Comparison of ENCODE assay signal across 22 cellular contexts in genomic region chr22:25141994-25142620, GRCh38. TPM values are rescaled to one million over a fixed set of nuclear protein-coding genes. Genes with fewer than 3 reads are reported as not detected.
DNase-seq lines count a peak whose midpoint lies in the region; ATAC-seq, FAIRE-seq and TF ChIP-seq lines count a peak whose summit lies in the region.
"Had no signal": no experiment of that assay in that cellular context is flagged by ENCODE, and none has a peak within 500 bp of the region (broad histone marks: within the 10 kb centered on the region; RNA-seq: fewer than 3 reads in every experiment).

No MANE protein-coding gene starts in this region.

- WGBS in HepG2 (ENCODE audit: low lambda C conversion rate): 95% methylated on average over 4 of the region's 9 CpGs
- 100% methylated on average over 1 of the region's 9 CpGs for WGBS in right lobe of liver (ENCODE audit: insufficient coverage, low coverage, low lambda C conversion rate, missing lambda C conversion rate)

- peaks cover 6% of the 10 kb centered on the region; the same call in 1 of the 2 replicates for H4K20me1 ChIP-seq in HepG2 (ENCODE audit: insufficient read depth, low read length)

- H3K4me3 Mint-ChIP-seq in WTC11: no peak overlapping the region
- no peak overlapping the region for H3K4me3 Mint-ChIP-seq in naive thymus-derived CD4-positive, alpha-beta T cell
- H3K4me3 Mint-ChIP-seq: activated CD4-positive, alpha-beta memory T cell treated with anti-CD3 and anti-CD28 coated beads, Interleukin-2, amount 10 ng/mL, durations not matched to agents 7 days and 5 days; IgD-negative memory B cell; natural killer cell treated with Interleukin-12 subunit alpha and Interleukin-12 subunit beta and Interleukin-15 and Interleukin-18, amount 100 ng/mL, for 72 hours had no signal

- intact Hi-C loops in HepG2 (cut with micrococcal nuclease; ENCODE audit: unreplicated experiment) (no loop called here), right lobe of liver (cut with DNase I) (no loop called here), mucosa of descending colon (cut with DNase I, micrococcal nuclease) (no loop called here)
- intact Hi-C loops in naive thymus-derived CD4-positive, alpha-beta T cell (cut with micrococcal nuclease): no loop called here

- TF ChIP-seq CTCF in HepG2 (CRISPR knock-in tag; IDR thresholded peaks at IDR 0.05): no peak
- no peak for TF ChIP-seq CTCF in right lobe of liver (IDR thresholded peaks at IDR 0.05)
- TF ChIP-seq CTCF in WTC11 (IDR thresholded peaks at IDR 0.05): no peak
- no peak for TF ChIP-seq CTCF in mucosa of descending colon (IDR thresholded peaks at IDR 0.05)

- TF ChIP-seq RAD21 in HepG2 (CRISPR knock-in tag; IDR thresholded peaks at IDR 0.05): no peak

- H2AFZ ChIP-seq in HepG2 (ENCODE audit: low read length): no peak overlapping the region

- peaks cover 9% of the 10 kb centered on the region for H3K36me3 Mint-ChIP-seq in WTC11
- H3K36me3 Mint-ChIP-seq in naive thymus-derived CD4-positive, alpha-beta T cell: peaks cover 0 to 14% (median 12%) of the 10 kb centered on the region in 5 donors
- H3K36me3 Mint-ChIP-seq: IgD-negative memory B cell; natural killer cell treated with Interleukin-12 subunit alpha and Interleukin-12 subunit beta and Interleukin-15 and Interleukin-18, amount 100 ng/mL, for 72 hours had no signal

- no peak for FAIRE-seq in HepG2 (lab: Jason Lieb, UNC)
- FAIRE-seq: D721Med, H54 had no signal

- H3K9me3 Mint-ChIP-seq in WTC11: peaks cover 12% of the 10 kb centered on the region
- peaks cover 0 to 5% (median 0%) of the 10 kb centered on the region in 11 donors for H3K9me3 Mint-ChIP-seq in naive thymus-derived CD4-positive, alpha-beta T cell
- H3K9me3 Mint-ChIP-seq: natural killer cell treated with Interleukin-12 subunit alpha and Interleukin-12 subunit beta and Interleukin-15 and Interleukin-18, amount 100 ng/mL, for 72 hours had no signal

- POLR2A ChIA-PET in HepG2 (lab: Yijun Ruan, JAX): no interaction called here
- POLR2A ChIA-PET in WTC11 (lab: Charles Lee): interaction anchor here (1.3 kb wide), 1 partner anchor 20 kb away, joined by 3 read pairs; no protein-coding TSS in a partner anchor
- POLR2A ChIA-PET in naive thymus-derived CD4-positive, alpha-beta T cell (lab: Charles Lee): no interaction called here

- H3K4me1 ChIP-seq in HepG2 (ENCODE audit: insufficient read depth, low read length) (peaks cover 15% of the 10 kb centered on the region), right lobe of liver (peaks cover 0 to 25% (median 8%) of the 10 kb centered on the region in 4 donors), mucosa of descending colon (ENCODE audit: low read depth) (peaks cover 7% of the 10 kb centered on the region)
- no peaks in the 10 kb centered on the region for H3K4me1 ChIP-seq in naive thymus-derived CD4-positive, alpha-beta T cell (ENCODE audit: control insufficient read depth in 2 of 2, insufficient read depth in 2 of 2, low read length in 2 of 2)
- H3K4me1 ChIP-seq: uterus had no signal

- H3K4me1 Mint-ChIP-seq in WTC11: peaks cover 9% of the 10 kb centered on the region
- H3K4me1 Mint-ChIP-seq in naive thymus-derived CD4-positive, alpha-beta T cell: peaks cover 0 to 4% (median 0%) of the 10 kb centered on the region in 7 donors
- H3K4me1 Mint-ChIP-seq: activated CD4-positive, alpha-beta memory T cell treated with anti-CD3 and anti-CD28 coated beads, Interleukin-2, amount 10 ng/mL, durations not matched to agents 7 days and 5 days; IgD-negative memory B cell had no signal

- no peak for TF ChIP-seq EP300 in HepG2 (IDR thresholded peaks at IDR 0.05; ENCODE audit: low read depth in 2 of 2, low read length in 2 of 2)
- TF ChIP-seq EP300 in HepG2 (CRISPR knock-in tag; IDR thresholded peaks at IDR 0.05; ENCODE audit: borderline replicate concordance): no peak

- no peak overlapping the region for H3K4me3 ChIP-seq in HepG2 (replicated peaks in 1 of 3; ENCODE audit: insufficient read depth in 1 of 3, low read depth in 2 of 3, low read length in 3 of 3)
- no peak overlapping the region for H3K4me3 ChIP-seq in right lobe of liver
- H3K4me3 ChIP-seq in mucosa of descending colon: no peak overlapping the region
- H3K4me3 ChIP-seq in naive thymus-derived CD4-positive, alpha-beta T cell (ENCODE audit: low read length): no peak overlapping the region
- H3K4me3 ChIP-seq: uterus had no signal

- CTCF ChIA-PET in HepG2 (lab: Yijun Ruan, JAX; ENCODE audit: low intra/inter-chr PET ratio, low total read pairs) (no interaction called here), WTC11 (lab: Charles Lee) (interaction anchor here (1.3 to 1.9 kb wide), 4 partner anchors 10 to 60 kb away, joined by 3 to 7 read pairs (median 4); no protein-coding TSS in a partner anchor)
- CTCF ChIA-PET in naive thymus-derived CD4-positive, alpha-beta T cell (lab: Charles Lee): no interaction called here

- H3K27me3 ChIP-seq in HepG2 (ENCODE audit: control insufficient read depth in 1 of 2, insufficient read depth in 2 of 2, low read length in 2 of 2) (no peaks in the 10 kb centered on the region), right lobe of liver (no peaks in the 10 kb centered on the region)
- no peaks in the 10 kb centered on the region for H3K27me3 ChIP-seq in naive thymus-derived CD4-positive, alpha-beta T cell (ENCODE audit: control insufficient read depth in 2 of 2, insufficient read depth in 2 of 2, low read length in 2 of 2)
- H3K27me3 ChIP-seq: uterus had no signal

- no peak for DNase-seq in HepG2 (ENCODE audit: low spot score)
- DNase-seq in right lobe of liver: no peak
- DNase-seq in WTC11 (ENCODE audit: low spot score): no peak
- DNase-seq in myocyte (ENCODE audit: low read depth): peak; percentile 64
- no peak for DNase-seq in SKM-1 treated with dmso at 0.1 percent for 144 hours (lab: John Stamatoyannopoulos, UW; ENCODE audit: unreplicated experiment)
- no peak for DNase-seq in mucosa of descending colon
- no peak for DNase-seq in naive thymus-derived CD4-positive, alpha-beta T cell
- DNase-seq: activated CD4-positive, alpha-beta memory T cell treated with anti-CD3 and anti-CD28 coated beads, Interleukin-2, amount 10 ng/mL, durations not matched to agents 7 days and 5 days; activated T-cell treated with anti-CD3 and anti-CD28 coated beads, Interleukin-2, amount 50 U/mL, for 1 hour; left colon; MM.1S; NCI-H1694; NCI-H446; SW 1271; uterus had no signal

- ATAC-seq in HepG2 (no peak), right lobe of liver (no peak), WTC11 (peak; percentile 80), mucosa of descending colon (no peak), GM21619 (IDR thresholded peaks at IDR 0.05; ENCODE audit: unreplicated experiment) (no peak)
- ATAC-seq in naive thymus-derived CD4-positive, alpha-beta T cell: no peak
- ATAC-seq: left colon; natural killer cell treated with Interleukin-12 subunit alpha and Interleukin-12 subunit beta and Interleukin-15 and Interleukin-18, amount 100 ng/mL, for 72 hours had no signal

- TF ChIP-seq POLR2A in HepG2 (IDR thresholded peaks at IDR 0.05; ENCODE audit: insufficient read depth in 1 of 2, low read depth in 2 of 2, low read length in 2 of 2) (no peak), right lobe of liver (IDR thresholded peaks at IDR 0.05) (no peak)

- no peak overlapping the region for H3K27ac Mint-ChIP-seq in WTC11
- no peak overlapping the region for H3K27ac Mint-ChIP-seq in naive thymus-derived CD4-positive, alpha-beta T cell
- H3K27ac Mint-ChIP-seq: activated CD4-positive, alpha-beta memory T cell treated with anti-CD3 and anti-CD28 coated beads, Interleukin-2, amount 10 ng/mL, durations not matched to agents 7 days and 5 days; IgD-negative memory B cell; natural killer cell treated with Interleukin-12 subunit alpha and Interleukin-12 subunit beta and Interleukin-15 and Interleukin-18, amount 100 ng/mL, for 72 hours had no signal

- H3K9me3 ChIP-seq in HepG2 (ENCODE audit: low read length): no peaks in the 10 kb centered on the region
- H3K9me3 ChIP-seq in right lobe of liver: no peaks in the 10 kb centered on the region
- no peaks in the 10 kb centered on the region for H3K9me3 ChIP-seq in mucosa of descending colon
- no peaks in the 10 kb centered on the region for H3K9me3 ChIP-seq in naive thymus-derived CD4-positive, alpha-beta T cell (ENCODE audit: control insufficient read depth in 2 of 3, low read length in 3 of 3)
- H3K9me3 ChIP-seq: uterus had no signal

- no peaks in the 10 kb centered on the region for H3K27me3 Mint-ChIP-seq in WTC11 (ENCODE audit: low read depth)
- H3K27me3 Mint-ChIP-seq in naive thymus-derived CD4-positive, alpha-beta T cell: no peaks in the 10 kb centered on the region
- H3K27me3 Mint-ChIP-seq: activated CD4-positive, alpha-beta memory T cell treated with anti-CD3 and anti-CD28 coated beads, Interleukin-2, amount 10 ng/mL, durations not matched to agents 7 days and 5 days; IgD-negative memory B cell; natural killer cell treated with Interleukin-12 subunit alpha and Interleukin-12 subunit beta and Interleukin-15 and Interleukin-18, amount 100 ng/mL, for 72 hours had no signal

- H3K27ac ChIP-seq in HepG2 (ENCODE audit: extremely low read length, insufficient read depth, low read length) (no peak overlapping the region), right lobe of liver (no peak overlapping the region)
- no peak overlapping the region for H3K27ac ChIP-seq in naive thymus-derived CD4-positive, alpha-beta T cell (ENCODE audit: low read depth, low read length)
- H3K27ac ChIP-seq: uterus had no signal

- no peak overlapping the region for H3K9ac ChIP-seq in HepG2 (ENCODE audit: insufficient read depth, low read depth, low read length)

- no peak overlapping the region for H3K4me2 ChIP-seq in HepG2 (ENCODE audit: low read depth, low read length)

- in situ Hi-C loops in HepG2 (cut with HindIII; ENCODE audit: extremely low pct_ligation_motif_present, low pct_unique_long_range_greater_than_20kb): no loop called here

- H3K36me3 ChIP-seq in HepG2 (replicated peaks in 1 of 2; ENCODE audit: control insufficient read depth in 1 of 2, insufficient read depth in 2 of 2, low read length in 2 of 2) (peaks cover 2 to 6% of the 10 kb centered on the region in 2 experiments; a peak in 2 of 5 replicates), right lobe of liver (no peaks in the 10 kb centered on the region), mucosa of descending colon (ENCODE audit: low read depth) (no peaks in the 10 kb centered on the region)
- no peaks in the 10 kb centered on the region for H3K36me3 ChIP-seq in naive thymus-derived CD4-positive, alpha-beta T cell (ENCODE audit: control insufficient read depth in 2 of 3, insufficient read depth in 3 of 3, low read length in 3 of 3)
- H3K36me3 ChIP-seq: uterus had no signal

- peaks cover 10% of the 10 kb centered on the region for H3K79me2 ChIP-seq in HepG2 (ENCODE audit: insufficient read depth, low read length)

- BruUV-seq in HepG2 (replicated peaks; lab: Mats Ljungman, UMichigan): no TSS peak

RNA-seq across cellular contexts. Expression of gene CRYBB3, which starts 57.6 kb away (rescaled TPM):
- total RNA-seq in HepG2 (2016; rRNA removed; fragmentation: Illumina TruSeq; extraction: Trizol) (0.18 TPM in 1 of 2 replicates, not detected in the other), right lobe of liver (under 1 TPM in 3 of 6 experiments, not detected in 3; 0.40 to 0.70 (median 0.69) TPM), WTC11 (2021) (0.44 to 0.48 TPM in 2 of 3 replicates, not detected in the other), myocyte (not detected in 2 replicates), mucosa of descending colon (1 to 10 TPM in 1 of 3 donors, under 1 TPM in 2; 0.82 to 2.9 (median 0.82) TPM)
- not detected in 2 replicates for total RNA-seq in HepG2 (2016; cell fraction: cytosol; rRNA removed; fragmentation: Illumina TruSeq; extraction: Trizol; ENCODE audit: low read depth)
- total RNA-seq in HepG2 (2016; cell fraction: insoluble cytoplasmic fraction; rRNA removed; fragmentation: Illumina TruSeq; extraction: Trizol): 0.50 TPM in 1 of 2 replicates, not detected in the other
- total RNA-seq in HepG2 (2016; cell fraction: membrane; rRNA removed; fragmentation: Illumina TruSeq; extraction: Trizol): 0.59 TPM in 1 of 2 replicates, not detected in the other
- total RNA-seq in HepG2 (2016; cell fraction: nucleus; rRNA removed; fragmentation: Illumina TruSeq; extraction: Trizol): 0.50 TPM in 1 of 2 replicates, not detected in the other
- polyA plus RNA-seq in HepG2 (2011; rRNA removed): 0.28 and 0.60 TPM in 2 replicates
- 0.17 and 0.21 TPM in 2 replicates for polyA plus RNA-seq in HepG2 (2011; cell fraction: cytosol; rRNA removed)
- polyA plus RNA-seq in HepG2 (2011; cell fraction: nucleus; rRNA removed): 2.3 and 3.5 TPM in 2 replicates
- polyA plus RNA-seq in HepG2 (2012): 0.23 TPM in 1 of 2 replicates, not detected in the other
- 0.20 and 0.32 TPM in 2 replicates for polyA plus RNA-seq in HepG2 (2016; cell fraction: cytosol; fragmentation: Illumina TruSeq; extraction: Trizol; ENCODE audit: low read depth)
- not detected in 2 replicates for polyA plus RNA-seq in HepG2 (2016; cell fraction: insoluble cytoplasmic fraction; fragmentation: Illumina TruSeq; extraction: Trizol; ENCODE audit: low read depth)
- polyA plus RNA-seq in HepG2 (2016; cell fraction: membrane; fragmentation: Illumina TruSeq; extraction: Trizol; ENCODE audit: low read depth): 0.38 TPM in 1 of 2 replicates, not detected in the other
- 0.99 and 1.1 TPM in 2 replicates for polyA plus RNA-seq in HepG2 (2016; cell fraction: nucleus; fragmentation: Illumina TruSeq; extraction: Trizol; ENCODE audit: insufficient read depth, low read depth)
- polyA minus RNA-seq in HepG2 (2011; rRNA and poly(A)+ RNA removed; ENCODE audit: low replicate concordance): 0.48 TPM in 1 of 2 replicates, not detected in the other
- not detected in 2 replicates for polyA minus RNA-seq in HepG2 (2011; cell fraction: cytosol; rRNA and poly(A)+ RNA removed)
- not detected in 2 replicates for polyA minus RNA-seq in HepG2 (2011; cell fraction: nucleus; rRNA and poly(A)+ RNA removed)
- not detected for polyA plus RNA-seq in myocyte (2012)
- total RNA-seq in naive thymus-derived CD4-positive, alpha-beta T cell: not detected
- not detected for polyA plus RNA-seq in naive thymus-derived CD4-positive, alpha-beta T cell
- total RNA-seq: subcutaneous adipose tissue, uterus had no signal
- polyA plus RNA-seq: AG04450, IgD-negative memory B cell had no signal
